ENCODE assay signal across 15 cellular contexts in the genomic region with DNA sequence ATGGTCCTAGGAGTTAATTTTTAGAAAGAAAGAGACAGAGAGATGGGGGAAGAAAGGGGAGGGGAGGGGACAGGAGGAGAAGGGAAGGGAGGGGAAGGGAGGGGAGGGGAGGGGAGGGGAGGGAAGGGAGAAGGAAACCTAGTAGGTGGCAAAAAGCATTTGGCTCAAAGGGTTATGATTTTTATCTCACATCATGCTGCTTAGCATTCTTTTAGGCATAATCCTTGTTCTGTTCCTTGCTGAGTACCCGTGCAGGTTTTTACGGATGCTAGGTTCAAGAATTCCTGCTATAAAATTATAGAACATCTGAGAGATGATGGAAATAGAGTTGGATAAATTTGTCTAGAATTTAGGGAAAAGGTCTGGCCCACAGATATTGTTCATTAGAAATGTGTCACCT.
DNase-seq lines count a peak whose midpoint lies in the region; ATAC-seq and TF ChIP-seq lines count a peak whose summit lies in the region.
"Had no signal": no experiment of that assay in that cellular context is flagged by ENCODE, and none has a peak within 500 bp of the region (broad histone marks: within the 10 kb centered on the region; RNA-seq: fewer than 3 reads in every experiment).

No MANE protein-coding gene starts in this region.

- peak overlapping the region; percentile 67 for H3K4me3 Mint-ChIP-seq in activated naive CD4-positive, alpha-beta T cell treated with anti-CD3 and anti-CD28 coated beads for 36 hours
- peak overlapping the region; percentile 69 for H3K4me3 Mint-ChIP-seq in activated CD8-positive, alpha-beta T cell treated with anti-CD3 and anti-CD28 coated beads for 36 hours
- peak overlapping the region; percentile 62 for H3K4me3 Mint-ChIP-seq in central memory CD8-positive, alpha-beta T cell

- no peaks in the 10 kb centered on the region for H3K36me3 Mint-ChIP-seq in activated naive CD4-positive, alpha-beta T cell treated with anti-CD3 and anti-CD28 coated beads for 36 hours (ENCODE audit: low read depth)
- H3K36me3 Mint-ChIP-seq in activated naive CD4-positive, alpha-beta T cell treated with anti-CD3 and anti-CD28 coated beads, Interleukin-2, amount 50 U/mL, for 72 hours = no peaks in the 10 kb centered on the region
- peaks cover 4% of the 10 kb centered on the region for H3K36me3 Mint-ChIP-seq in activated CD8-positive, alpha-beta T cell treated with anti-CD3 and anti-CD28 coated beads for 36 hours (ENCODE audit: low read depth)
- peaks cover 2% of the 10 kb centered on the region for H3K36me3 Mint-ChIP-seq in central memory CD8-positive, alpha-beta T cell (ENCODE audit: insufficient read depth)

- TF ChIP-seq CTCF in activated CD8-positive, alpha-beta T cell treated with anti-CD3 and anti-CD28 coated beads for 36 hours (IDR thresholded peaks at IDR 0.05) = no peak
- no peak for TF ChIP-seq CTCF in foreskin fibroblast (IDR thresholded peaks at IDR 0.05; ENCODE audit: low read depth, low read length)

- CTCF ChIA-PET in activated naive CD4-positive, alpha-beta T cell treated with anti-CD3 and anti-CD28 coated beads for 36 hours (lab: Charles Lee) = interaction anchor here (1.3 kb wide), 1 partner anchor 9 kb away, joined by 3 read pairs; no protein-coding TSS in a partner anchor
- CTCF ChIA-PET in activated CD8-positive, alpha-beta T cell treated with anti-CD3 and anti-CD28 coated beads for 36 hours (lab: Charles Lee) = no interaction called here

- no peak overlapping the region for H3K4me3 ChIP-seq in foreskin fibroblast (ENCODE audit: low read depth in 1 of 2, low read length in 2 of 2)

- no peak for ATAC-seq in activated naive CD4-positive, alpha-beta T cell treated with anti-CD3 and anti-CD28 coated beads, Interleukin-2, amount 50 U/mL, for 72 hours
- no peak for ATAC-seq in activated CD8-positive, alpha-beta T cell treated with anti-CD3 and anti-CD28 coated beads for 36 hours
- ATAC-seq in central memory CD8-positive, alpha-beta T cell (replicated peaks; ENCODE audit: extremely low read depth, poor library complexity, severe bottlenecking) = no peak
- no peak for ATAC-seq in GM21423 (IDR thresholded peaks at IDR 0.05; ENCODE audit: unreplicated experiment)
- ATAC-seq: Right ventricle myocardium inferior had no signal

- in situ Hi-C loops in G401 (cut with HindIII; ENCODE audit: low sequenced_read_pairs) = no loop called here

- no peak for DNase-seq in activated naive CD4-positive, alpha-beta T cell treated with anti-CD3 and anti-CD28 coated beads for 36 hours
- DNase-seq in activated naive CD4-positive, alpha-beta T cell treated with anti-CD3 and anti-CD28 coated beads, Interleukin-2, amount 50 U/mL, for 72 hours (ENCODE audit: low spot score in 2 of 2) = no peak
- DNase-seq in G401 (ENCODE audit: low spot score) (peak; percentile 25), foreskin fibroblast (no peak), globus pallidus (ENCODE audit: low spot score) (no peak)
- no peak for DNase-seq in activated CD8-positive, alpha-beta T cell treated with anti-CD3 and anti-CD28 coated beads for 36 hours
- DNase-seq in central memory CD8-positive, alpha-beta T cell (ENCODE audit: low spot score in 2 of 2) = no peak
- DNase-seq: BE2C, Karpas-422, NCI-H1105 treated with DMSO at 0.1 percent for 48 hours, NCI-H187 treated with DMSO at 0.1 percent for 48 hours, NCI-H446, NCI-H748 treated with DMSO at 0.1 percent for 48 hours had no signal

- POLR2A ChIA-PET in activated CD8-positive, alpha-beta T cell treated with anti-CD3 and anti-CD28 coated beads for 36 hours (lab: Charles Lee) = no interaction called here

- peak overlapping the region; percentile 82 for H3K27ac Mint-ChIP-seq in activated naive CD4-positive, alpha-beta T cell treated with anti-CD3 and anti-CD28 coated beads for 36 hours
- H3K27ac Mint-ChIP-seq in activated naive CD4-positive, alpha-beta T cell treated with anti-CD3 and anti-CD28 coated beads, Interleukin-2, amount 50 U/mL, for 72 hours = peak overlapping the region in 1 of 2 donors; percentile 85
- H3K27ac Mint-ChIP-seq in activated CD8-positive, alpha-beta T cell treated with anti-CD3 and anti-CD28 coated beads for 36 hours = peak overlapping the region; percentile 72
- no peak overlapping the region for H3K27ac Mint-ChIP-seq in central memory CD8-positive, alpha-beta T cell (ENCODE audit: low read depth)

- intact Hi-C loops in activated naive CD4-positive, alpha-beta T cell treated with anti-CD3 and anti-CD28 coated beads for 36 hours (cut with micrococcal nuclease) = no loop called here
- intact Hi-C loops in activated CD8-positive, alpha-beta T cell treated with anti-CD3 and anti-CD28 coated beads for 36 hours (cut with micrococcal nuclease) = no loop called here

- H3K4me1 Mint-ChIP-seq in activated naive CD4-positive, alpha-beta T cell treated with anti-CD3 and anti-CD28 coated beads for 36 hours (ENCODE audit: low read depth) = peaks cover 24% of the 10 kb centered on the region
- peaks cover 4% of the 10 kb centered on the region for H3K4me1 Mint-ChIP-seq in activated CD8-positive, alpha-beta T cell treated with anti-CD3 and anti-CD28 coated beads for 36 hours (ENCODE audit: low read depth)
- no peaks in the 10 kb centered on the region for H3K4me1 Mint-ChIP-seq in central memory CD8-positive, alpha-beta T cell

- no peaks in the 10 kb centered on the region for H3K9me3 Mint-ChIP-seq in activated naive CD4-positive, alpha-beta T cell treated with anti-CD3 and anti-CD28 coated beads for 36 hours
- H3K9me3 Mint-ChIP-seq in activated naive CD4-positive, alpha-beta T cell treated with anti-CD3 and anti-CD28 coated beads, Interleukin-2, amount 50 U/mL, for 72 hours = no peaks in the 10 kb centered on the region
- no peaks in the 10 kb centered on the region for H3K9me3 Mint-ChIP-seq in activated CD8-positive, alpha-beta T cell treated with anti-CD3 and anti-CD28 coated beads for 36 hours
- H3K9me3 Mint-ChIP-seq in central memory CD8-positive, alpha-beta T cell = no peaks in the 10 kb centered on the region

- no peaks in the 10 kb centered on the region for H3K27me3 Mint-ChIP-seq in activated naive CD4-positive, alpha-beta T cell treated with anti-CD3 and anti-CD28 coated beads for 36 hours (ENCODE audit: low read depth)
- H3K27me3 Mint-ChIP-seq in activated CD8-positive, alpha-beta T cell treated with anti-CD3 and anti-CD28 coated beads for 36 hours = no peaks in the 10 kb centered on the region
- H3K27me3 Mint-ChIP-seq in central memory CD8-positive, alpha-beta T cell = no peaks in the 10 kb centered on the region
